ENCODE assay signal across 13 cellular contexts in the genomic region with DNA sequence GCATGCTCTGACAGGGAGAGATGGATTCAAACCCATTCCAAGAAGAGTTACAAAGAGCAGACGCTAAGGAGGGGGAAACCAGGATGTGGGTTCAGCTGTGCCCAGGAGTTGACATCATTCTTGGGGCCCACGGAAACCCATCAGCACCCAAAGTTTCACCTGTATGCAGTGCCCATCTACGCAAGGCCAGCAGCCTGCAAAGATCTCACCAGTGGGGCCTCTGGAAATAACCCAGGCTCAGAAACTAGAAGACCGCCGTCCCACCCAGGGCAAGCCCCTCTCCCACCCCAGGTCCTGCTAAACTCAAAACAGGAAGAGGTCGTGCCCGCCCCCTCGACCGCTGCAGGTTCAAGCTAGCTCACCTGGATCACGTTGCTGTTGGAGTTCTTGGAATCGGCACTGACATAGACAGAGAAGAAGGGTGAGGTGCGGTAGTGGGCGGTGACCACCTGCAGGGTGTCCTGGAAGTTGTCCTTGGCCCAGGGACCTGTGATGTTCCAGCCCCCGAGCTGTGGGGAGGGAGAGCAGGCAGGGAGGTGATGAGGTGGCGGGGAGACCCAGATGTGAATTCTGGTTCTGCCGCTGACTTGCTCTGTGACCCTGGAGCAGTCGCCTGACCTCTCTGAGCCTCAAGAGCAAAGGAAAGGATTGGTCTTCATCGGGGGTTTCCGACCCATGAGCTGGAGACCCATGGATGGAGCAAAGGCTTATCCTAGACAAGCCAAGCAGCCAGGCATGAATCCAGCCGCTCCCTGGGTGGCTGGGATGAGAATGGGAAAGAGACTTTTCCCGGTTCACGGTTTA. TPM values are rescaled to one million over a fixed set of nuclear protein-coding genes. Genes with fewer than 3 reads are reported as not detected.
A peak's percentile ranks its signal among the peaks of the same experiment; 100 is the strongest.
DNase-seq lines count a peak whose midpoint lies in the region; ATAC-seq and TF ChIP-seq lines count a peak whose summit lies in the region.
"Had no signal": no experiment of that assay in that cellular context is flagged by ENCODE, and none has a peak within 500 bp of the region (broad histone marks: within the 10 kb centered on the region; RNA-seq: fewer than 3 reads in every experiment).

No MANE protein-coding gene starts in this region.

- TF ChIP-seq EP300 in gastroesophageal sphincter (IDR thresholded peaks at IDR 0.05) = no peak

- TF ChIP-seq CTCF in mammary epithelial cell (conservative IDR thresholded peaks at IDR 0.05 in 1 of 2, IDR thresholded peaks at IDR 0.05 in 1 of 2; ENCODE audit: extremely low read depth in 1 of 2, insufficient read depth in 1 of 2, low read depth in 1 of 2, low read length in 2 of 2) (no peak), gastroesophageal sphincter (IDR thresholded peaks at IDR 0.05) (no peak)

- H3K27me3 ChIP-seq in mammary epithelial cell (ENCODE audit: insufficient read depth, low read length) = no peaks in the 10 kb centered on the region
- H3K27me3 ChIP-seq in gastroesophageal sphincter = no peaks in the 10 kb centered on the region
- H3K27me3 ChIP-seq: left lung had no signal

- ATAC-seq in activated CD8-positive, alpha-beta T cell treated with anti-CD3 and anti-CD28 coated beads, Interleukin-2, amount 10 ng/mL, durations not matched to agents 7 days and 5 days = peak; percentile 31
- no peak for ATAC-seq in stimulated activated naive B cell treated with anti-CD40 and anti-IgM and Interleukin-4, amounts not matched to agents 10 μg/mL and 1 μg/mL and 100 μg/mL, for 72 hours (replicated peaks)
- ATAC-seq in HG03095 (IDR thresholded peaks at IDR 0.05; ENCODE audit: unreplicated experiment) (no peak), gastroesophageal sphincter (no peak)
- ATAC-seq: left lung had no signal

- H3K9me3 ChIP-seq in mammary epithelial cell (replicated peaks; ENCODE audit: insufficient read depth, low read length) (no peaks in the 10 kb centered on the region), gastroesophageal sphincter (no peaks in the 10 kb centered on the region)
- H3K9me3 ChIP-seq: left lung had no signal

- H3K27ac ChIP-seq in mammary epithelial cell (ENCODE audit: insufficient read depth, low read depth, low read length) (no peak overlapping the region), gastroesophageal sphincter (no peak overlapping the region)
- H3K27ac ChIP-seq: left lung had no signal

- H3K4me3 ChIP-seq in mammary epithelial cell (replicated peaks in 1 of 3; ENCODE audit: insufficient read depth in 1 of 3, low read depth in 2 of 3, low read length in 3 of 3) = no peak overlapping the region
- H3K4me3 ChIP-seq in gastroesophageal sphincter = no peak overlapping the region
- H3K4me3 ChIP-seq: left lung had no signal

- H3K36me3 Mint-ChIP-seq in activated CD8-positive, alpha-beta T cell treated with anti-CD3 and anti-CD28 coated beads, Interleukin-2, amount 10 ng/mL, durations not matched to agents 7 days and 5 days (ENCODE audit: low read depth) = peaks cover 55% of the 10 kb centered on the region
- peaks cover 61 to 83% of the 10 kb centered on the region in 2 donors for H3K36me3 Mint-ChIP-seq in stimulated activated naive B cell treated with anti-CD40 and anti-IgM and Interleukin-4, amounts not matched to agents 10 μg/mL and 1 μg/mL and 100 μg/mL, for 72 hours

- H3K4me1 Mint-ChIP-seq in activated CD8-positive, alpha-beta T cell treated with anti-CD3 and anti-CD28 coated beads, Interleukin-2, amount 10 ng/mL, durations not matched to agents 7 days and 5 days (ENCODE audit: low read depth) = peaks cover 62% of the 10 kb centered on the region
- H3K4me1 Mint-ChIP-seq in stimulated activated naive B cell treated with anti-CD40 and anti-IgM and Interleukin-4, amounts not matched to agents 10 μg/mL and 1 μg/mL and 100 μg/mL, for 72 hours = peaks cover 57 to 71% of the 10 kb centered on the region in 2 donors

- dilution Hi-C loops in mammary epithelial cell (cut with HindIII; ENCODE audit: low sequenced_read_pairs) = no loop called here

- peak; percentile 18 for DNase-seq in activated T-cell treated with anti-CD3 and anti-CD28 coated beads for 48 hours (ENCODE audit: low read depth)
- no peak for DNase-seq in activated T-cell treated with anti-CD3 and anti-CD28 coated beads, Interleukin-2, amount 50 U/mL, for 1 hour
- peak; percentile 44 for DNase-seq in activated CD8-positive, alpha-beta T cell treated with anti-CD3 and anti-CD28 coated beads, Interleukin-2, amount 10 ng/mL, durations not matched to agents 7 days and 5 days
- peak; percentile 29 for DNase-seq in mammary epithelial cell
- no peak for DNase-seq in stimulated activated naive B cell treated with anti-CD40 and anti-IgM and Interleukin-4, amounts not matched to agents 10 μg/mL and 1 μg/mL and 100 μg/mL, for 72 hours
- DNase-seq in LoVo (ENCODE audit: low spot score) = no peak
- DNase-seq: ACHN, left lung, NCI-H2081, NCI-H82 had no signal

- intact Hi-C loops in mammary epithelial cell (cut with micrococcal nuclease) = loop anchor here (10.0 kb wide), 1 partner anchor 316 kb away; no protein-coding TSS in a partner anchor

- no peaks in the 10 kb centered on the region for H3K9me3 Mint-ChIP-seq in activated CD8-positive, alpha-beta T cell treated with anti-CD3 and anti-CD28 coated beads, Interleukin-2, amount 10 ng/mL, durations not matched to agents 7 days and 5 days (ENCODE audit: insufficient read depth)
- no peaks in the 10 kb centered on the region for H3K9me3 Mint-ChIP-seq in stimulated activated naive B cell treated with anti-CD40 and anti-IgM and Interleukin-4, amounts not matched to agents 10 μg/mL and 1 μg/mL and 100 μg/mL, for 72 hours
- H3K9me3 Mint-ChIP-seq: nephron had no signal

- H3K36me3 ChIP-seq in mammary epithelial cell (ENCODE audit: insufficient read depth, low read length) (no peaks in the 10 kb centered on the region), gastroesophageal sphincter (peaks cover 0 to 64% of the 10 kb centered on the region in 2 donors)

- H3K9ac ChIP-seq in mammary epithelial cell (ENCODE audit: insufficient read depth, low read length) = no peak overlapping the region

- CTCF ChIA-PET in activated CD8-positive, alpha-beta T cell treated with anti-CD3 and anti-CD28 coated beads, Interleukin-2, amount 10 ng/mL, durations not matched to agents 7 days and 5 days (lab: Charles Lee) = interaction anchor here (1.2 to 9.3 kb wide), 6 partner anchors 12 to 113 kb away, joined by 3 to 202 read pairs (median 20); no protein-coding TSS in a partner anchor
- CTCF ChIA-PET in mammary epithelial cell (lab: Charles Lee; ENCODE audit: low non-redundant PET) = interaction anchor here (0.6 kb wide), 1 partner anchor 111 kb away, joined by 4 read pairs; no protein-coding TSS in a partner anchor

- no TSS peak for BruUV-seq in mammary epithelial cell (replicated peaks; lab: Mats Ljungman, UMichigan)

- H3K27ac Mint-ChIP-seq in activated CD8-positive, alpha-beta T cell treated with anti-CD3 and anti-CD28 coated beads, Interleukin-2, amount 10 ng/mL, durations not matched to agents 7 days and 5 days = peak overlapping the region; percentile 77
- H3K27ac Mint-ChIP-seq in stimulated activated naive B cell treated with anti-CD40 and anti-IgM and Interleukin-4, amounts not matched to agents 10 μg/mL and 1 μg/mL and 100 μg/mL, for 72 hours = peak overlapping the region; percentile 79
- H3K27ac Mint-ChIP-seq: nephron had no signal

- in situ Hi-C loops in mammary epithelial cell (cut with MboI; ENCODE audit: low sequenced_read_pairs in 2 of 2) = loop anchor here in 1 of 2 donors (5.0 kb wide), 1 partner anchor 109 kb away; no protein-coding TSS in a partner anchor

- peak overlapping the region; percentile 10 for H3K4me2 ChIP-seq in mammary epithelial cell (ENCODE audit: insufficient read depth, low read depth, low read length)

- no peak for TF ChIP-seq POLR2A in gastroesophageal sphincter (IDR thresholded peaks at IDR 0.05)

- H3K79me2 ChIP-seq in mammary epithelial cell (ENCODE audit: insufficient read depth, low read length) = no peaks in the 10 kb centered on the region

- peak overlapping the region; percentile 35 for H3K4me3 Mint-ChIP-seq in activated CD8-positive, alpha-beta T cell treated with anti-CD3 and anti-CD28 coated beads, Interleukin-2, amount 10 ng/mL, durations not matched to agents 7 days and 5 days
- no peak overlapping the region for H3K4me3 Mint-ChIP-seq in stimulated activated naive B cell treated with anti-CD40 and anti-IgM and Interleukin-4, amounts not matched to agents 10 μg/mL and 1 μg/mL and 100 μg/mL, for 72 hours
- H3K4me3 Mint-ChIP-seq: nephron had no signal

- no peak overlapping the region for H2AFZ ChIP-seq in mammary epithelial cell (ENCODE audit: low read depth, low read length)

- H4K20me1 ChIP-seq in mammary epithelial cell (ENCODE audit: insufficient read depth, low read length) = no peaks in the 10 kb centered on the region

- POLR2A ChIA-PET in activated CD8-positive, alpha-beta T cell treated with anti-CD3 and anti-CD28 coated beads, Interleukin-2, amount 10 ng/mL, durations not matched to agents 7 days and 5 days (lab: Charles Lee) = interaction anchor here (1.4 to 1.7 kb wide), 2 partner anchors 80 to 87 kb away, joined by 5 to 6 read pairs; no protein-coding TSS in a partner anchor

- no peaks in the 10 kb centered on the region for H3K27me3 Mint-ChIP-seq in activated CD8-positive, alpha-beta T cell treated with anti-CD3 and anti-CD28 coated beads, Interleukin-2, amount 10 ng/mL, durations not matched to agents 7 days and 5 days (ENCODE audit: low read depth)
- H3K27me3 Mint-ChIP-seq in stimulated activated naive B cell treated with anti-CD40 and anti-IgM and Interleukin-4, amounts not matched to agents 10 μg/mL and 1 μg/mL and 100 μg/mL, for 72 hours = no peaks in the 10 kb centered on the region

- H3K4me1 ChIP-seq in mammary epithelial cell (ENCODE audit: insufficient read depth, low read length) (peaks cover 44% of the 10 kb centered on the region), gastroesophageal sphincter (peaks cover 0 to 64% (median 40%) of the 10 kb centered on the region in 3 donors)

- WGBS in mammary epithelial cell (ENCODE audit: low coverage, missing lambda C conversion rate) = 60% methylated on average over 16 of the region's 22 CpGs
- 57 to 92% methylated on average over 1 to 5 of the region's 22 CpGs for WGBS in gastroesophageal sphincter (ENCODE audit: low coverage in 1 of 2), 2 donors

RNA-seq across cellular contexts. Expression of gene ECE1, which starts 31.7 kb away (rescaled TPM):
- 10 to 100 TPM; 70.9 to 72.5 TPM for total RNA-seq in activated CD8-positive, alpha-beta T cell treated with anti-CD3 and anti-CD28 coated beads, Interleukin-2, amount 10 ng/mL, durations not matched to agents 7 days and 5 days
- total RNA-seq in mammary epithelial cell = 100 to 1,000 TPM in 1 of 2 donors, 10 to 100 TPM in 1; 86.3 to 153 TPM
- 65.7 TPM for polyA plus RNA-seq in mammary epithelial cell
- polyA minus RNA-seq in mammary epithelial cell = 75.5 TPM
- 10 to 100 TPM; 68.3 to 94.7 (median 69.9) TPM for total RNA-seq in gastroesophageal sphincter

Comparison
In these comparisons a context has a peak if more than half of its experiments do, and no peak if none do; other contexts are left out.
1. DNase-seq: peak in activated T-cell treated with anti-CD3 and anti-CD28 coated beads for 48 hours (single experiment), activated CD8-positive, alpha-beta T cell treated with anti-CD3 and anti-CD28 coated beads, Interleukin-2, amount 10 ng/mL, durations not matched to agents 7 days and 5 days (single experiment) and mammary epithelial cell (single experiment); none in activated T-cell treated with anti-CD3 and anti-CD28 coated beads, Interleukin-2, amount 50 U/mL, for 1 hour (single experiment), stimulated activated naive B cell treated with anti-CD40 and anti-IgM and Interleukin-4, amounts not matched to agents 10 μg/mL and 1 μg/mL and 100 μg/mL, for 72 hours (single experiment) and LoVo (single experiment).